In the genomic region with DNA sequence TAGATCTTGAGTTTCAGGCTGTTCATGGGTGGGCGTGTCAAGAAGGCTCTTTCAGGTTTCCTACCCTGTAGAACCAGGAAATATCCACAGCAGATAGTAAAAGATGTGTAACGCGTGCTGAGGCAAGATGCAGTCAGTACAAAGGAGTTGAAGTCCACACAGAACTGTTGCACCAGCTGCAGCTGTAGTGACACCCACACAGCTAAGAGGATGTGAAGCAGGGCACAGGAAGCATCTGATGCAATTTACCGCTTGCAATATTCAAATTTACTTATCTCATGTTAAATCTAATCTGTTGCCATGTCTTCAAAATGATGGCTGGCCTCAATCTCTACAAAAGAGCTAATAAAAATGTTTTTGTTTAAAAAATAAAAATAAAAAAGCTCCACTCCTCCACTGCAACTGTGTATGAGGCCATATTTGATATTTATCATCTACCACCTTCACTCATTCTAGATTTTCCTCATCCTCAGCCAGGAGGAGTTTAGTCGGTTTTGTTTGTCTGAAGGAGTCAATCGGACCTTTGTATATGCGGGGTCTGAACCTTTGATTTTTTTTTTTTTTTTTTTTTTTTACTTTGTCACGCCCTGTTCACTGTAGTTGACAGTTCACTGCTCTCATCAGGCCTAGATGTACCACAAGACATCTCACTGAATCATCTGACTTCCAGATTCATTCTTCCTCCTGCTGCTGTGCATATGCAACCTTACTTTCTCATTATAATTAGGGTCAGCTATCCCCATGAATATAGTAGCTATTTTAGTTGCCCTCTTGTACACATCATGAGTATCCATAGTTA, we compare ENCODE assay signal across 7 cellular contexts.
DNase-seq lines count a peak whose midpoint lies in the region; ATAC-seq and TF ChIP-seq lines count a peak whose summit lies in the region.

No MANE protein-coding gene starts in this region.

- no peaks in the 10 kb centered on the region for H3K9me3 Mint-ChIP-seq in endodermal cell

- 96% methylated on average over 2 to 8 of the region's 8 CpGs for WGBS in endodermal cell (ENCODE audit: insufficient coverage in 1 of 2, insufficient read length in 1 of 2), 2 experiments

- no peaks in the 10 kb centered on the region for H3K36me3 Mint-ChIP-seq in endodermal cell (ENCODE audit: low read depth)

- no peaks in the 10 kb centered on the region for H3K4me1 ChIP-seq in endodermal cell (ENCODE audit: control insufficient read depth, insufficient read depth, low read length)

- TF ChIP-seq CTCF in endodermal cell (conservative IDR thresholded peaks at IDR 0.05), result no peak

- no peak overlapping the region for H3K4me3 Mint-ChIP-seq in endodermal cell

- ATAC-seq in GM21390 (IDR thresholded peaks at IDR 0.05; ENCODE audit: unreplicated experiment) (peak; percentile 62), HG03520 (IDR thresholded peaks at IDR 0.05; ENCODE audit: unreplicated experiment) (peak; percentile 51), GM21619 (IDR thresholded peaks at IDR 0.05; ENCODE audit: unreplicated experiment) (no peak)

- no peaks in the 10 kb centered on the region for H3K27me3 Mint-ChIP-seq in endodermal cell (ENCODE audit: insufficient read depth)

- H3K9me3 ChIP-seq in endodermal cell (ENCODE audit: control insufficient read depth, low read length), result no peaks in the 10 kb centered on the region

- no peak overlapping the region for H3K27ac ChIP-seq in endodermal cell (ENCODE audit: low read depth, low read length)

- peaks cover 16% of the 10 kb centered on the region for H3K4me1 Mint-ChIP-seq in endodermal cell

- H3K4me3 ChIP-seq in endodermal cell (ENCODE audit: low read length), result no peak overlapping the region

- no peak overlapping the region for H3K27ac Mint-ChIP-seq in endodermal cell

- DNase-seq in activated T-cell treated with anti-CD3 and anti-CD28 coated beads for 4 hours (peak; percentile 17), endodermal cell (no peak), SKM-1 treated with dmso at 0.1 percent for 144 hours (lab: John Stamatoyannopoulos, UW; ENCODE audit: unreplicated experiment) (no peak)
- peak; percentile 40 for DNase-seq in stimulated activated CD4-positive, alpha-beta T cell treated with anti-CD3 and anti-CD28 coated beads, Interleukin-2, amount 100 ng/mL, for 4 hours (ENCODE audit: low read depth)

- H3K9ac ChIP-seq in endodermal cell (ENCODE audit: extremely low read depth, low read length, poor library complexity, severe bottlenecking), result no peak overlapping the region

- H3K27me3 ChIP-seq in endodermal cell (ENCODE audit: control insufficient read depth, insufficient read depth, low read length, poor library complexity, severe bottlenecking), result no peaks in the 10 kb centered on the region

- H3K36me3 ChIP-seq in endodermal cell (ENCODE audit: control insufficient read depth, insufficient read depth, low read length), result no peaks in the 10 kb centered on the region

Comparison
In these comparisons a context has a peak if more than half of its experiments do, and no peak if none do; other contexts are left out.
1. DNase-seq: peak in activated T-cell treated with anti-CD3 and anti-CD28 coated beads for 4 hours (single experiment) and stimulated activated CD4-positive, alpha-beta T cell treated with anti-CD3 and anti-CD28 coated beads, Interleukin-2, amount 100 ng/mL, for 4 hours (single experiment); none in endodermal cell (single experiment) and SKM-1 treated with dmso at 0.1 percent for 144 hours (single experiment).